In the genomic region with DNA sequence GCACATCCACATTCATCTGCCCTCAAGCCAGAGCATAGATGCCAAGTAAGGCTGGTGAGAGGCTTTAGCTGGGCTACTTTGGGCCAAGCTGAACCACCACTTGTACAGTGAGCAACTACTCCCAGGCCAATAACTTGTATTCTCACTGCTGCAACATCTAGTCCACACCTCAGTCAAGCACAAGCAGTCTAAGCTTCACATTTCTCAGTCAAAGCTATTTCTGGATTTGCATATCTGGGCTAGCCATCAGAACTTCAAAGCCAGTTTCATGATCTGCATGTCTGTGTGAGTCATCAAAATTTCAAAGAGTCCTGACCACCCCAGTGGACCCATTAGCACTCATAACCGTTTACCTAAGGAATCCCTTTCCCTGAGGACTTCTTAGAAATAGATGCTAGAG, we compare ENCODE assay signal across 12 cellular contexts.
A peak's percentile ranks its signal among the peaks of the same experiment; 100 is the strongest.
DNase-seq lines count a peak whose midpoint lies in the region; ATAC-seq and TF ChIP-seq lines count a peak whose summit lies in the region.
"Had no signal": no experiment of that assay in that cellular context is flagged by ENCODE, and none has a peak within 500 bp of the region (broad histone marks: within the 10 kb centered on the region; RNA-seq: fewer than 3 reads in every experiment).

No MANE protein-coding gene starts in this region.

- peaks cover 0 to 70% of the 10 kb centered on the region in 2 donors for H3K36me3 ChIP-seq in gastroesophageal sphincter

- DNase-seq in AG10803 (ENCODE audit: low read depth) = peak; percentile 27
- DNase-seq in LHCN-M2 (ENCODE audit: low read depth) = peak; percentile 50
- no peak for DNase-seq in activated CD8-positive, alpha-beta memory T cell treated with anti-CD3 and anti-CD28 coated beads, Interleukin-2, amount 10 ng/mL, durations not matched to agents 7 days and 5 days
- DNase-seq in stimulated activated naive CD4-positive, alpha-beta T cell (lab: John Stamatoyannopoulos, UW) = no peak
- DNase-seq in C1 segment of cervical spinal cord (lab: John Stamatoyannopoulos, UW) = no peak
- DNase-seq: activated CD4-positive, alpha-beta T cell treated with anti-CD3 and anti-CD28 coated beads, Interleukin-2, amount 50 U/mL, for 4 hours; AML-193; NCI-H774 had no signal

- ATAC-seq in GM21619 (IDR thresholded peaks at IDR 0.05; ENCODE audit: unreplicated experiment) = peak; percentile 59
- peak; percentile 31 for ATAC-seq in gastroesophageal sphincter
- ATAC-seq in activated CD8-positive, alpha-beta memory T cell treated with anti-CD3 and anti-CD28 coated beads, Interleukin-2, amount 10 ng/mL, durations not matched to agents 7 days and 5 days = no peak
- no peak for ATAC-seq in GM21360 (IDR thresholded peaks at IDR 0.05; ENCODE audit: unreplicated experiment)

- no peak overlapping the region for H3K4me3 Mint-ChIP-seq in activated CD8-positive, alpha-beta memory T cell treated with anti-CD3 and anti-CD28 coated beads, Interleukin-2, amount 10 ng/mL, durations not matched to agents 7 days and 5 days
- H3K4me3 Mint-ChIP-seq: central memory CD8-positive, alpha-beta T cell had no signal

- H3K27ac ChIP-seq in gastroesophageal sphincter = peak overlapping the region; percentile 58 to 78 (median 68)

- H3K9me3 ChIP-seq in gastroesophageal sphincter = no peaks in the 10 kb centered on the region

- no peaks in the 10 kb centered on the region for H3K27me3 Mint-ChIP-seq in activated CD8-positive, alpha-beta memory T cell treated with anti-CD3 and anti-CD28 coated beads, Interleukin-2, amount 10 ng/mL, durations not matched to agents 7 days and 5 days
- H3K27me3 Mint-ChIP-seq: central memory CD8-positive, alpha-beta T cell had no signal

- TF ChIP-seq CTCF in AG10803 (conservative IDR thresholded peaks at IDR 0.05; ENCODE audit: low read length) = no peak
- TF ChIP-seq CTCF in gastroesophageal sphincter (IDR thresholded peaks at IDR 0.05) = no peak

- no peaks in the 10 kb centered on the region for H3K4me1 Mint-ChIP-seq in activated CD8-positive, alpha-beta memory T cell treated with anti-CD3 and anti-CD28 coated beads, Interleukin-2, amount 10 ng/mL, durations not matched to agents 7 days and 5 days
- H3K4me1 Mint-ChIP-seq: central memory CD8-positive, alpha-beta T cell had no signal

- no peak for TF ChIP-seq EP300 in gastroesophageal sphincter (IDR thresholded peaks at IDR 0.05)

- CTCF ChIA-PET in activated CD8-positive, alpha-beta memory T cell treated with anti-CD3 and anti-CD28 coated beads, Interleukin-2, amount 10 ng/mL, durations not matched to agents 7 days and 5 days (lab: Charles Lee) = no interaction called here

- H3K4me3 ChIP-seq in AG10803 (ENCODE audit: low read length) (no peak overlapping the region), gastroesophageal sphincter (no peak overlapping the region)

- H3K27ac Mint-ChIP-seq in activated CD8-positive, alpha-beta memory T cell treated with anti-CD3 and anti-CD28 coated beads, Interleukin-2, amount 10 ng/mL, durations not matched to agents 7 days and 5 days = no peak overlapping the region

- H3K36me3 Mint-ChIP-seq in activated CD8-positive, alpha-beta memory T cell treated with anti-CD3 and anti-CD28 coated beads, Interleukin-2, amount 10 ng/mL, durations not matched to agents 7 days and 5 days = no peaks in the 10 kb centered on the region

- WGBS in gastroesophageal sphincter (ENCODE audit: low coverage in 1 of 2), 2 donors = 14 to 18% methylated on average over 1 of the region's 1 CpG

- TF ChIP-seq POLR2A in gastroesophageal sphincter (IDR thresholded peaks at IDR 0.05) = no peak

- H3K9me3 Mint-ChIP-seq in activated CD8-positive, alpha-beta memory T cell treated with anti-CD3 and anti-CD28 coated beads, Interleukin-2, amount 10 ng/mL, durations not matched to agents 7 days and 5 days (ENCODE audit: low read depth) = no peaks in the 10 kb centered on the region
- H3K9me3 Mint-ChIP-seq: central memory CD8-positive, alpha-beta T cell had no signal

- H3K4me1 ChIP-seq in gastroesophageal sphincter = peaks cover 0 to 36% (median 2%) of the 10 kb centered on the region in 3 donors

- H3K27me3 ChIP-seq in gastroesophageal sphincter = no peaks in the 10 kb centered on the region

Comparison
In these comparisons a context has a peak if more than half of its experiments do, and no peak if none do; other contexts are left out.
1. DNase-seq: peak in AG10803 (single experiment) and LHCN-M2 (single experiment); none in activated CD8-positive, alpha-beta memory T cell treated with anti-CD3 and anti-CD28 coated beads, Interleukin-2, amount 10 ng/mL, durations not matched to agents 7 days and 5 days (single experiment), stimulated activated naive CD4-positive, alpha-beta T cell (0 of 6) and C1 segment of cervical spinal cord (0 of 14).
2. ATAC-seq: peak in GM21619 (single experiment) and gastroesophageal sphincter (single experiment); none in activated CD8-positive, alpha-beta memory T cell treated with anti-CD3 and anti-CD28 coated beads, Interleukin-2, amount 10 ng/mL, durations not matched to agents 7 days and 5 days (single experiment) and GM21360 (single experiment).